15 cellular contexts compared by ENCODE assay signal in the genomic region with DNA sequence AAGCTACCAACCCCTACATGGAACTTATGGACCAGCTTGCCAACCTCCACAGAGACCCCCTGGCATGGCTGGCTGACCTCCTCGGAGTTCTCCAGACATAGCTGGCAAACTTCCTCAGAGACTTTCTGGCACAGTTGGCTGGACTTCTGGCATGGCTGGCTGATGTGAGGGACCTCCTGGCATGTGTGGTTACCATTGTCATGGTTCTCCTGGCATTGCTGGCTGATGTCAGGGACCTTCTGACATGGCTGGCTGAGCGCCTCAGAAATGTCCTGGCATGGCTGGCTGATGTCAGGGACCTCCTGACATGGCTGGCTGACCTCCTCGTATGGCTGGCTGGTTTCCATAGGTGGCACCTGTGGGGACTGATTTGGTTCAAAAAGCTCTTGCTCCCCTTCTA. TPM values are rescaled to one million over a fixed set of nuclear protein-coding genes. Genes with fewer than 3 reads are reported as not detected.
DNase-seq lines count a peak whose midpoint lies in the region; ATAC-seq and TF ChIP-seq lines count a peak whose summit lies in the region.
"Had no signal": no experiment of that assay in that cellular context is flagged by ENCODE, and none has a peak within 500 bp of the region (broad histone marks: within the 10 kb centered on the region; RNA-seq: fewer than 3 reads in every experiment).

No MANE protein-coding gene starts in this region.

- TF ChIP-seq CTCF in thyroid gland (IDR thresholded peaks at IDR 0.05) = no peak

- H3K79me1 ChIP-seq in neuronal stem cell (ENCODE audit: low read depth, low read length) = no peaks in the 10 kb centered on the region

- H2BK12ac ChIP-seq in neuronal stem cell (ENCODE audit: low read length) = no peak overlapping the region

- H3K9me2 ChIP-seq in Karpas-422 (replicated peaks; ENCODE audit: insufficient read depth, low read length) = no peaks in the 10 kb centered on the region

- ATAC-seq in GM21390 (IDR thresholded peaks at IDR 0.05; ENCODE audit: unreplicated experiment) (no peak), HG03196 (IDR thresholded peaks at IDR 0.05; ENCODE audit: unreplicated experiment) (no peak), GM19395 (IDR thresholded peaks at IDR 0.05; ENCODE audit: unreplicated experiment) (no peak)
- ATAC-seq: GM12878, HepG2 had no signal

- H3K9ac ChIP-seq in BLaER1 = no peak overlapping the region
- no peak overlapping the region for H3K9ac ChIP-seq in Karpas-422 (ENCODE audit: low read length)
- no peak overlapping the region for H3K9ac ChIP-seq in neuronal stem cell (ENCODE audit: low read depth, low read length, poor library complexity)

- no peak overlapping the region for H4K91ac ChIP-seq in neuronal stem cell (ENCODE audit: low read depth, low read length, poor library complexity)

- peaks cover 16% of the 10 kb centered on the region for H3K4me1 ChIP-seq in BLaER1
- no peaks in the 10 kb centered on the region for H3K4me1 ChIP-seq in Karpas-422 (ENCODE audit: low read length)
- peaks cover 0 to 11% of the 10 kb centered on the region in 2 donors for H3K4me1 ChIP-seq in neuronal stem cell (ENCODE audit: control insufficient read depth in 2 of 2, insufficient read depth in 1 of 2, low read depth in 1 of 2, low read length in 2 of 2)
- peaks cover 0 to 6% of the 10 kb centered on the region in 2 donors for H3K4me1 ChIP-seq in thyroid gland

- no peaks in the 10 kb centered on the region for H3K79me2 ChIP-seq in Karpas-422 (ENCODE audit: low read length)

- no peak overlapping the region for H2BK15ac ChIP-seq in neuronal stem cell (ENCODE audit: low read length)

- intact Hi-C loops in thyroid gland (cut with DNase I) = no loop called here

- no CpG with 5 or more reads among the region's 3 CpGs for WGBS in neuronal stem cell (ENCODE audit: extremely low coverage in 2 of 2, insufficient read length in 2 of 2, insufficient replicate concordance in 1 of 2), 2 donors
- WGBS in thyroid gland, 2 donors = 40 to 51% methylated on average over 2 to 3 of the region's 3 CpGs

- no peaks in the 10 kb centered on the region for H3K9me3 ChIP-seq in BLaER1
- no peaks in the 10 kb centered on the region for H3K9me3 ChIP-seq in Karpas-422 (ENCODE audit: low read length)
- no peaks in the 10 kb centered on the region for H3K9me3 ChIP-seq in neuronal stem cell (replicated peaks in 1 of 2; ENCODE audit: control insufficient read depth in 2 of 2, insufficient read depth in 1 of 2, low read depth in 1 of 2, low read length in 2 of 2)
- no peaks in the 10 kb centered on the region for H3K9me3 ChIP-seq in thyroid gland

- no peak overlapping the region for H2AFZ ChIP-seq in Karpas-422 (ENCODE audit: low read length)
- no peak overlapping the region for H2AFZ ChIP-seq in neuronal stem cell (ENCODE audit: low read length)

- H3K18ac ChIP-seq in neuronal stem cell (ENCODE audit: low read length) = no peak overlapping the region

- no peak overlapping the region for H3K14ac ChIP-seq in neuronal stem cell (ENCODE audit: low read length)

- H3K36me3 ChIP-seq in BLaER1 (peaks cover 59% of the 10 kb centered on the region), Karpas-422 (ENCODE audit: insufficient read depth, low read length) (no peaks in the 10 kb centered on the region), neuronal stem cell (replicated peaks in 1 of 2; ENCODE audit: control insufficient read depth in 2 of 2, insufficient read depth in 2 of 2, low read length in 2 of 2) (peaks cover 7 to 13% of the 10 kb centered on the region in 2 donors), thyroid gland (no peaks in the 10 kb centered on the region)

- no peak overlapping the region for H3K4ac ChIP-seq in neuronal stem cell (ENCODE audit: low read length)

- no peak overlapping the region for H3K23ac ChIP-seq in neuronal stem cell (ENCODE audit: low read depth, low read length, poor library complexity)

- no peaks in the 10 kb centered on the region for H4K20me1 ChIP-seq in BLaER1
- H4K20me1 ChIP-seq in Karpas-422 (ENCODE audit: insufficient read depth, low read depth, low read length) = no peaks in the 10 kb centered on the region

- TF ChIP-seq POLR2A in thyroid gland (IDR thresholded peaks at IDR 0.05) = no peak

- H3K27me3 ChIP-seq in BLaER1 = no peaks in the 10 kb centered on the region
- no peaks in the 10 kb centered on the region for H3K27me3 ChIP-seq in Karpas-422 (ENCODE audit: low read length)
- no peaks in the 10 kb centered on the region for H3K27me3 ChIP-seq in neuronal stem cell (ENCODE audit: control insufficient read depth in 3 of 3, insufficient read depth in 3 of 3, low read depth in 1 of 3, low read length in 3 of 3)
- no peaks in the 10 kb centered on the region for H3K27me3 ChIP-seq in thyroid gland

- H3K4me2 ChIP-seq in BLaER1 = peak overlapping the region; percentile 49
- H3K4me2 ChIP-seq in Karpas-422 (ENCODE audit: low read depth, low read length, poor library complexity, severe bottlenecking) = no peak overlapping the region
- no peak overlapping the region for H3K4me2 ChIP-seq in neuronal stem cell (ENCODE audit: insufficient read depth, low read length, poor library complexity, severe bottlenecking)

- H3K27ac ChIP-seq in BLaER1 (no peak overlapping the region; the same call in 1 of the 2 replicates), Karpas-422 (ENCODE audit: low read length) (no peak overlapping the region), neuronal stem cell (replicated peaks; ENCODE audit: low read length) (no peak overlapping the region), thyroid gland (peak overlapping the region in 1 of 3 donors; percentile 0)

- H2AK5ac ChIP-seq in neuronal stem cell (ENCODE audit: low read depth, low read length) = no peak overlapping the region

- no peak overlapping the region for H2BK120ac ChIP-seq in neuronal stem cell (ENCODE audit: low read depth, low read length)

- H3K4me3 ChIP-seq in BLaER1 (no peak overlapping the region), Karpas-422 (ENCODE audit: low read length) (no peak overlapping the region), neuronal stem cell (ENCODE audit: low read length in 2 of 2) (no peak overlapping the region), thyroid gland (replicated peaks in 1 of 3) (no peak overlapping the region)
- H3K4me3 ChIP-seq: GM12878 had no signal

- H2BK5ac ChIP-seq in neuronal stem cell (ENCODE audit: low read length) = peak overlapping the region; percentile 46

- no peak overlapping the region for H4K8ac ChIP-seq in neuronal stem cell (ENCODE audit: low read depth, low read length)

- DNase-seq in Karpas-422 = peak; percentile 33
- no peak for DNase-seq in neuronal stem cell (ENCODE audit: low spot score)
- peak; percentile 23 to 57 for DNase-seq in thyroid gland
- DNase-seq: Calu3; CD4-positive, CD25-positive, alpha-beta regulatory T cell; DMS 273 treated with DMSO at 0.1 percent for 48 hours; DMS79; GOT3; H9 had no signal

RNA-seq across cellular contexts. Expression of gene MAP1A, which starts 17.5 kb away (rescaled TPM):
- total RNA-seq in Karpas-422 (2014; rRNA removed; shearing (Covaris generic); ENCODE audit: low replicate concordance) = 1.4 and 1.8 TPM in 2 replicates
- 4.6 TPM for polyA plus RNA-seq in neuronal stem cell (2013, experiment 1 of 2)
- polyA plus RNA-seq in neuronal stem cell (2013, experiment 2 of 2) = 4.4 TPM
- total RNA-seq in thyroid gland = 10 to 100 TPM; 12.4 to 27.1 (median 17.2) TPM

RNA-seq across cellular contexts. Expression of gene TP53BP1, which starts 41.9 kb away (rescaled TPM):
- 62.7 and 82.3 TPM in 2 replicates for total RNA-seq in Karpas-422 (2014; rRNA removed; shearing (Covaris generic); ENCODE audit: low replicate concordance)
- 24.5 TPM for polyA plus RNA-seq in neuronal stem cell (2013, experiment 1 of 2)
- 24.6 TPM for polyA plus RNA-seq in neuronal stem cell (2013, experiment 2 of 2)
- total RNA-seq in thyroid gland = 10 to 100 TPM; 46.4 to 98.0 (median 72.7) TPM

RNA-seq across cellular contexts. Expression of gene PPIP5K1, which starts 55.1 kb away (rescaled TPM):
- total RNA-seq in Karpas-422 (2014; rRNA removed; shearing (Covaris generic); ENCODE audit: low replicate concordance) = 31.5 and 33.6 TPM in 2 replicates
- polyA plus RNA-seq in neuronal stem cell (2013, experiment 1 of 2) = 10.5 TPM
- 10.1 TPM for polyA plus RNA-seq in neuronal stem cell (2013, experiment 2 of 2)
- total RNA-seq in thyroid gland = 100 to 1,000 TPM in 1 of 4 donors, 10 to 100 TPM in 3; 26.3 to 107 (median 52.3) TPM

RNA-seq across cellular contexts. Expression of gene CKMT1B, which starts 58.9 kb away (rescaled TPM):
- not detected in 2 replicates for total RNA-seq in Karpas-422 (2014; rRNA removed; shearing (Covaris generic); ENCODE audit: low replicate concordance)
- polyA plus RNA-seq in neuronal stem cell (2013, experiment 1 of 2) = 5.4 TPM
- polyA plus RNA-seq in neuronal stem cell (2013, experiment 2 of 2) = 4.7 TPM
- 10 to 100 TPM in 3 of 4 donors, 1 to 10 TPM in 1; 4.3 to 41.2 (median 21.8) TPM for total RNA-seq in thyroid gland
- total RNA-seq: CD4-positive, CD25-positive, alpha-beta regulatory T cell had no signal
- polyA plus RNA-seq: CD4-positive, CD25-positive, alpha-beta regulatory T cell had no signal
